ENCODE assay signal across 8 cellular contexts in genomic region chr3:181695661-181696491, GRCh38. TPM values are rescaled to one million over a fixed set of nuclear protein-coding genes. Genes with fewer than 3 reads are reported as not detected.
A peak's percentile ranks its signal among the peaks of the same experiment; 100 is the strongest.
DNase-seq lines count a peak whose midpoint lies in the region; ATAC-seq and TF ChIP-seq lines count a peak whose summit lies in the region.

No MANE protein-coding gene starts in this region.

- H3K27ac Mint-ChIP-seq in T-cell = no peak overlapping the region

- peak overlapping the region; percentile 6; the same call in 1 of the 2 replicates for H3K4me3 ChIP-seq in BJ (ENCODE audit: low read depth, low read length)
- peak overlapping the region; percentile 31; the same call in 1 of the 2 replicates for H3K4me3 ChIP-seq in WI38 (ENCODE audit: low read depth, low read length)
- H3K4me3 ChIP-seq in parathyroid adenoma (ENCODE audit: low read depth, low read length) = peak overlapping the region; percentile 9

- no peaks in the 10 kb centered on the region for H3K79me2 ChIP-seq in parathyroid adenoma

- H3K36me3 Mint-ChIP-seq in T-cell = no peaks in the 10 kb centered on the region

- H2AFZ ChIP-seq in parathyroid adenoma = no peak overlapping the region

- CTCF ChIA-PET in BJ (lab: Yijun Ruan, JAX) (no interaction called here), T-cell (lab: Charles Lee) (no interaction called here)

- peak overlapping the region in 1 of 3 donors; percentile 22 for H3K4me3 Mint-ChIP-seq in T-cell

- peaks cover 0 to 4% (median 0%) of the 10 kb centered on the region in 3 donors for H3K9me3 Mint-ChIP-seq in T-cell

- H3K36me3 ChIP-seq in BJ (ENCODE audit: control insufficient read depth, insufficient read depth, low read length) (no peaks in the 10 kb centered on the region), parathyroid adenoma (ENCODE audit: control insufficient read depth, insufficient read depth, low read length) (no peaks in the 10 kb centered on the region)

- peaks cover 17% of the 10 kb centered on the region for H3K27me3 ChIP-seq in BJ (ENCODE audit: control insufficient read depth, insufficient read depth, low read length)
- H3K27me3 ChIP-seq in parathyroid adenoma (ENCODE audit: control insufficient read depth, insufficient read depth, low read length) = no peaks in the 10 kb centered on the region

- peaks cover 63 to 67% of the 10 kb centered on the region in 2 donors for H3K27me3 Mint-ChIP-seq in T-cell

- ATAC-seq in Right ventricle myocardium superior (ENCODE audit: poor library complexity) (peak; percentile 75), GM21723 (IDR thresholded peaks at IDR 0.05; ENCODE audit: unreplicated experiment) (no peak), T-cell (replicated peaks in 1 of 4) (no peak)

- peaks cover 13 to 24% (median 17%) of the 10 kb centered on the region in 3 donors for H3K4me1 Mint-ChIP-seq in T-cell

- intact Hi-C loops in Right ventricle myocardium superior (cut with DNase I) = no loop called here

- H3K27ac ChIP-seq in parathyroid adenoma = no peak overlapping the region

- no peak overlapping the region for H3K9ac ChIP-seq in parathyroid adenoma

- TF ChIP-seq CTCF in BJ (IDR thresholded peaks at IDR 0.05; ENCODE audit: insufficient read depth, low read depth, low read length) (no peak), WI38 (IDR thresholded peaks at IDR 0.05; ENCODE audit: low read depth, low read length) (no peak), parathyroid adenoma (IDR thresholded peaks at IDR 0.05) (no peak)

- no peak for DNase-seq in BJ (ENCODE audit: low read depth)
- peak; percentile 50 for DNase-seq in Right ventricle myocardium superior
- no peak for DNase-seq in NK-92 (lab: John Stamatoyannopoulos, UW; ENCODE audit: unreplicated experiment)
- DNase-seq in AML-193 (lab: John Stamatoyannopoulos, UW) = no peak
- DNase-seq in T-cell = no peak

- POLR2A ChIA-PET in BJ (lab: Charles Lee) (no interaction called here), T-cell (lab: Charles Lee) (no interaction called here)

- H3K4me2 ChIP-seq in parathyroid adenoma (ENCODE audit: low read length) = peak overlapping the region; percentile 60

- no peaks in the 10 kb centered on the region for H3K4me1 ChIP-seq in parathyroid adenoma

- no peaks in the 10 kb centered on the region for H3K9me3 ChIP-seq in parathyroid adenoma (ENCODE audit: control insufficient read depth, low read length)

RNA-seq across cellular contexts. Expression of gene SOX2, which starts 15.8 kb away (rescaled TPM):
- polyA plus RNA-seq in BJ (2011; rRNA removed) = not detected in 2 replicates
- not detected in 2 replicates for polyA minus RNA-seq in BJ (2011; rRNA and poly(A)+ RNA removed)
- total RNA-seq in Right ventricle myocardium superior = 0.32 TPM
- total RNA-seq in T-cell = under 1 TPM in 3 of 5 donors, not detected in 2; 0.18 to 0.28 (median 0.26) TPM
